ENCODE assay signal across 29 cellular contexts in the genomic region with DNA sequence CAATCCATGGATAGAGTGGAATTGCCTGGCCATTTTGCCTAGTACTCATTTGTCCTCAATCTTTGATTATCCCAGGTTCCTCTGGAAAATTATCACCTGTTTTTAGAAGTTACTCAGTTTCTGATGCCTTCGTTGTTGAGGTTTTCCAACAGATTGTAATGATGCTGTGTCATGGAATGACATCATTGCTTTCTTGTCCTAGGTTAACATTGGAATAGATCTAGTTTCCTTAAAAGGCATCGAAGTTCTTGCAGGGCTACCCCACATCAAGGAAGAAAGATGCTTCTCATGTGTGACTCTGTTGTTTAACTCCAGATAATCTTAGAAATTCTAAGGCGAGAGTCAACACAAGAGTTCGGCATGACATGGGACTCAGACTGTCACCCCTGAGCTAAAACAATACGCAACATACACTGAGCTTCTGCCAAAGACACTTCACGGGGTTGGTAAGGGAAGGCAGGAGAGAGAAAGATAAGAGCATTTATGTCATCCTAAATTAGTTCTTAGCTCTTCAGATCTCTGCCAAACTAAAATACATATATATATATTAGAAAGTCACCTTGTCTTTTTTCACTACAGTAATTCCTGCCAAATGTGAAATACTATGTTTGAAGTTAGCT.
DNase-seq lines count a peak whose midpoint lies in the region; ATAC-seq and TF ChIP-seq lines count a peak whose summit lies in the region.
"Had no signal": no experiment of that assay in that cellular context is flagged by ENCODE, and none has a peak within 500 bp of the region (broad histone marks: within the 10 kb centered on the region; RNA-seq: fewer than 3 reads in every experiment).

No MANE protein-coding gene starts in this region.

- H3K36me3 ChIP-seq in HUES48 (ENCODE audit: control insufficient read depth, insufficient read depth, low read length) (no peaks in the 10 kb centered on the region), smooth muscle cell (ENCODE audit: low read depth) (no peaks in the 10 kb centered on the region)

- H3K9me3 Mint-ChIP-seq in nephron, result no peaks in the 10 kb centered on the region
- H3K9me3 Mint-ChIP-seq: activated naive CD4-positive, alpha-beta T cell treated with anti-CD3 and anti-CD28 coated beads, Interleukin-2, amount 50 U/mL, for 24 hours; GM23338; natural killer cell had no signal

- no peaks in the 10 kb centered on the region for H3K36me3 Mint-ChIP-seq in nephron (ENCODE audit: low read depth)
- H3K36me3 Mint-ChIP-seq: activated naive CD4-positive, alpha-beta T cell treated with anti-CD3 and anti-CD28 coated beads, Interleukin-2, amount 50 U/mL, for 24 hours; natural killer cell had no signal

- H3K27ac Mint-ChIP-seq in nephron, result peak overlapping the region in 2 of 3 experiments; percentile 39 to 47
- H3K27ac Mint-ChIP-seq: activated naive CD4-positive, alpha-beta T cell treated with anti-CD3 and anti-CD28 coated beads, Interleukin-2, amount 50 U/mL, for 24 hours; GM23338; natural killer cell had no signal

- in situ Hi-C loops in astrocyte of the cerebellum (cut with HindIII; ENCODE audit: low sequenced_read_pairs), result no loop called here

- peak; percentile 6 for DNase-seq in astrocyte of the cerebellum (ENCODE audit: low read depth)
- DNase-seq in left cardiac atrium, result no peak
- DNase-seq in GOT3 (lab: John Stamatoyannopoulos, UW), result no peak
- DNase-seq in smooth muscle cell (lab: John Stamatoyannopoulos, UW; ENCODE audit: unreplicated experiment), result no peak
- DNase-seq: activated CD4-positive, alpha-beta T cell treated with anti-CD3 and anti-CD28 coated beads for 48 hours; activated CD8-positive, alpha-beta memory T cell treated with anti-CD3 and anti-CD28 coated beads for 24 hours; amygdala; DMS79; effector CD4-positive, alpha-beta T cell; GF-D8; glutamatergic neuron; islet precursor cell; Karpas-422; mucosa of descending colon; MV-4-11; natural killer cell; NCI-H1694; NCI-H748 treated with DMSO at 0.1 percent for 48 hours; psoas muscle; stimulated activated naive CD8-positive, alpha-beta T cell treated with anti-CD3 and anti-CD28 coated beads, Interleukin-15, Interleukin-2, amounts not matched to agents 100 U/mL and 50 U/mL, for 24 hours had no signal

- H3K9ac ChIP-seq in HUES48 (ENCODE audit: low read depth, low read length) (no peak overlapping the region), smooth muscle cell (ENCODE audit: low read depth) (no peak overlapping the region)
- H3K9ac ChIP-seq: BLaER1 treated with 17β-estradiol and CSF1 and Interleukin-3, amounts not matched to agents 10 nM and 100 nM had no signal

- TF ChIP-seq CTCF in astrocyte of the cerebellum (IDR thresholded peaks at IDR 0.05; ENCODE audit: low read depth, low read length, missing control alignments), result no peak
- no peak for TF ChIP-seq CTCF in nephron (IDR thresholded peaks at IDR 0.05; ENCODE audit: unreplicated experiment in 3 of 3)
- TF ChIP-seq CTCF in smooth muscle cell (IDR thresholded peaks at IDR 0.05; ENCODE audit: borderline replicate concordance, insufficient read depth, poor library complexity, severe bottlenecking), result no peak

- WGBS in smooth muscle cell (ENCODE audit: low lambda C conversion rate), result 62% methylated on average over 6 of the region's 6 CpGs

- H3K4me3 ChIP-seq in HUES48 (ENCODE audit: low read depth, low read length), result no peak overlapping the region
- no peak overlapping the region for H3K4me3 ChIP-seq in astrocyte of the cerebellum (ENCODE audit: low read depth, low read length)
- H3K4me3 ChIP-seq in smooth muscle cell, result no peak overlapping the region
- H3K4me3 ChIP-seq: BLaER1 treated with 17β-estradiol and CSF1 and Interleukin-3, amounts not matched to agents 10 nM and 100 nM; GM23338; mucosa of descending colon; psoas muscle; skin epidermis had no signal

- H3K9me3 ChIP-seq in HUES48 (ENCODE audit: control insufficient read depth, insufficient read depth, low read length) (no peaks in the 10 kb centered on the region), smooth muscle cell (replicated peaks; ENCODE audit: low read depth) (no peaks in the 10 kb centered on the region)
- H3K9me3 ChIP-seq: BLaER1 treated with 17β-estradiol and CSF1 and Interleukin-3, amounts not matched to agents 10 nM and 100 nM; mucosa of descending colon; psoas muscle had no signal

- ATAC-seq in left cardiac atrium (peak; percentile 73 to 76), SK-N-SH treated with all-trans-retinoic acid at 6 μM for 48 hours (no peak), HG03469 (IDR thresholded peaks at IDR 0.05; ENCODE audit: unreplicated experiment) (no peak)
- ATAC-seq: GM23338; mucosa of descending colon; natural killer cell; Panc1; psoas muscle; stimulated activated naive CD8-positive, alpha-beta T cell treated with anti-CD3 and anti-CD28 coated beads, Interleukin-15, Interleukin-2, amounts not matched to agents 100 U/mL and 50 U/mL, for 24 hours had no signal

- H3K27ac ChIP-seq in HUES48 (ENCODE audit: low read depth, low read length) (peak overlapping the region; percentile 16), smooth muscle cell (ENCODE audit: low read depth) (no peak overlapping the region)
- H3K27ac ChIP-seq: BLaER1 treated with 17β-estradiol and CSF1 and Interleukin-3, amounts not matched to agents 10 nM and 100 nM; psoas muscle; skin epidermis had no signal

- H3K4me1 ChIP-seq in HUES48 (ENCODE audit: control insufficient read depth, insufficient read depth, low read length) (no peaks in the 10 kb centered on the region), smooth muscle cell (ENCODE audit: low read depth) (no peaks in the 10 kb centered on the region)
- H3K4me1 ChIP-seq: BLaER1 treated with 17β-estradiol and CSF1 and Interleukin-3, amounts not matched to agents 10 nM and 100 nM; psoas muscle had no signal

- no peaks in the 10 kb centered on the region for H3K27me3 Mint-ChIP-seq in nephron (ENCODE audit: low read depth)
- H3K27me3 Mint-ChIP-seq: activated naive CD4-positive, alpha-beta T cell treated with anti-CD3 and anti-CD28 coated beads, Interleukin-2, amount 50 U/mL, for 24 hours had no signal

- H3F3A ChIP-seq in smooth muscle cell (ENCODE audit: low read depth), result no peaks in the 10 kb centered on the region

- no peaks in the 10 kb centered on the region for H4K20me1 ChIP-seq in smooth muscle cell (ENCODE audit: low read depth)
- H4K20me1 ChIP-seq: BLaER1 treated with 17β-estradiol and CSF1 and Interleukin-3, amounts not matched to agents 10 nM and 100 nM had no signal

- peaks cover 29% of the 10 kb centered on the region for H3K4me1 Mint-ChIP-seq in nephron
- H3K4me1 Mint-ChIP-seq: activated naive CD4-positive, alpha-beta T cell treated with anti-CD3 and anti-CD28 coated beads, Interleukin-2, amount 50 U/mL, for 24 hours; GM23338; natural killer cell had no signal

- no peak overlapping the region for H2AFZ ChIP-seq in smooth muscle cell (ENCODE audit: low read depth)
- H2AFZ ChIP-seq: GM23338 had no signal

- H3K4me3 Mint-ChIP-seq in nephron, result no peak overlapping the region
- H3K4me3 Mint-ChIP-seq: activated naive CD4-positive, alpha-beta T cell treated with anti-CD3 and anti-CD28 coated beads, Interleukin-2, amount 50 U/mL, for 24 hours; GM23338; natural killer cell had no signal

- no peaks in the 10 kb centered on the region for H3K79me2 ChIP-seq in smooth muscle cell (ENCODE audit: low read depth)

- no peaks in the 10 kb centered on the region for H3K27me3 ChIP-seq in HUES48 (ENCODE audit: control insufficient read depth, insufficient read depth, low read length)
- H3K27me3 ChIP-seq in smooth muscle cell (ENCODE audit: low read depth), result no peaks in the 10 kb centered on the region
- H3K27me3 ChIP-seq: BLaER1 treated with 17β-estradiol and CSF1 and Interleukin-3, amounts not matched to agents 10 nM and 100 nM had no signal

- intact Hi-C loops in left cardiac atrium (cut with DNase I), result loop anchor here in 1 of 2 donors (5.0 kb wide), 1 partner anchor 46 kb away; no protein-coding TSS in a partner anchor

- H3K4me2 ChIP-seq in smooth muscle cell, result no peak overlapping the region
- H3K4me2 ChIP-seq: BLaER1 treated with 17β-estradiol and CSF1 and Interleukin-3, amounts not matched to agents 10 nM and 100 nM; GM23338 had no signal

TF ChIP-seq in SK-N-SH treated with all-trans-retinoic acid at 6 μM for 48 hours, 23 proteins besides CTCF, POLR2A, EP300 and RAD21 (continues in another document):
- TF ChIP-seq, protein P1, sequence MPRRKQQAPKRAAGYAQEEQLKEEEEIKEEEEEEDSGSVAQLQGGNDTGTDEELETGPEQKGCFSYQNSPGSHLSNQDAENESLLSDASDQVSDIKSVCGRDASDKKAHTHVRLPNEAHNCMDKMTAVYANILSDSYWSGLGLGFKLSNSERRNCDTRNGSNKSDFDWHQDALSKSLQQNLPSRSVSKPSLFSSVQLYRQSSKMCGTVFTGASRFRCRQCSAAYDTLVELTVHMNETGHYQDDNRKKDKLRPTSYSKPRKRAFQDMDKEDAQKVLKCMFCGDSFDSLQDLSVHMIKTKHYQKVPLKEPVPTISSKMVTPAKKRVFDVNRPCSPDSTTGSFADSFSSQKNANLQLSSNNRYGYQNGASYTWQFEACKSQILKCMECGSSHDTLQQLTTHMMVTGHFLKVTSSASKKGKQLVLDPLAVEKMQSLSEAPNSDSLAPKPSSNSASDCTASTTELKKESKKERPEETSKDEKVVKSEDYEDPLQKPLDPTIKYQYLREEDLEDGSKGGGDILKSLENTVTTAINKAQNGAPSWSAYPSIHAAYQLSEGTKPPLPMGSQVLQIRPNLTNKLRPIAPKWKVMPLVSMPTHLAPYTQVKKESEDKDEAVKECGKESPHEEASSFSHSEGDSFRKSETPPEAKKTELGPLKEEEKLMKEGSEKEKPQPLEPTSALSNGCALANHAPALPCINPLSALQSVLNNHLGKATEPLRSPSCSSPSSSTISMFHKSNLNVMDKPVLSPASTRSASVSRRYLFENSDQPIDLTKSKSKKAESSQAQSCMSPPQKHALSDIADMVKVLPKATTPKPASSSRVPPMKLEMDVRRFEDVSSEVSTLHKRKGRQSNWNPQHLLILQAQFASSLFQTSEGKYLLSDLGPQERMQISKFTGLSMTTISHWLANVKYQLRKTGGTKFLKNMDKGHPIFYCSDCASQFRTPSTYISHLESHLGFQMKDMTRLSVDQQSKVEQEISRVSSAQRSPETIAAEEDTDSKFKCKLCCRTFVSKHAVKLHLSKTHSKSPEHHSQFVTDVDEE (CRISPR knock-in tag; IDR thresholded peaks at IDR 0.05), result no peak
- TF ChIP-seq ZNF565 (CRISPR knock-in tag; conservative IDR thresholded peaks at IDR 0.05; ENCODE audit: low read depth) (no peak), ZNF8 (CRISPR knock-in tag; IDR thresholded peaks at IDR 0.05) (no peak), ZFP3 (CRISPR knock-in tag; IDR thresholded peaks at IDR 0.05) (no peak)

Comparison
In these comparisons a context has a peak if more than half of its experiments do, and no peak if none do; other contexts are left out.
1. ATAC-seq: peak in left cardiac atrium (2 of 2); none in SK-N-SH treated with all-trans-retinoic acid at 6 μM for 48 hours (single experiment) and HG03469 (single experiment).